In genomic region chr19:54473071-54473941, GRCh38 we compare ENCODE assay signal across 8 cellular contexts. TPM values are rescaled to one million over a fixed set of nuclear protein-coding genes. Genes with fewer than 3 reads are reported as not detected.
DNase-seq lines count a peak whose midpoint lies in the region; ATAC-seq, FAIRE-seq and TF ChIP-seq lines count a peak whose summit lies in the region.

Gene CDC42EP5 (minus strand): TSS chr19:54473296. CDS start chr19:54465547, 7,749 bp downstream.

- FAIRE-seq in endometrium (lab: Jason Lieb, UNC) = peak; percentile 80

- peak within 1 kb of the TSS; percentile 60 for H3K4me3 Mint-ChIP-seq in mesothelial cell of epicardium

- H3K27me3 ChIP-seq in uterus = peaks cover 0 to 4% of the 10 kb centered on the region in 2 donors

- H3K36me3 Mint-ChIP-seq in mesothelial cell of epicardium = peaks cover 8% of the 10 kb centered on the region

- no peaks in the 10 kb centered on the region for H3K36me3 ChIP-seq in uterus

- H3K27ac ChIP-seq in uterus = peak within 1 kb of the TSS; percentile 83 to 84

- no peak for TF ChIP-seq CTCF in mesothelial cell of epicardium (IDR thresholded peaks at IDR 0.05; ENCODE audit: unreplicated experiment)
- no peak for TF ChIP-seq CTCF in uterus (IDR thresholded peaks at IDR 0.05)

- H3K9me3 ChIP-seq in uterus = no peaks in the 10 kb centered on the region

- ATAC-seq in HG02763 (IDR thresholded peaks at IDR 0.05; ENCODE audit: unreplicated experiment) = no peak

- H3K27ac Mint-ChIP-seq in mesothelial cell of epicardium = peak within 1 kb of the TSS; percentile 93

- H3K9me3 Mint-ChIP-seq in mesothelial cell of epicardium = no peaks in the 10 kb centered on the region

- H3K4me1 Mint-ChIP-seq in mesothelial cell of epicardium = peaks cover 41% of the 10 kb centered on the region

- H3K27me3 Mint-ChIP-seq in mesothelial cell of epicardium (ENCODE audit: low read depth) = peaks cover 2% of the 10 kb centered on the region

- intact Hi-C loops in uterus (cut with DNase I; ENCODE audit: low total_unique reads) = no loop called here

- peak; percentile 94 for DNase-seq in AG08396 (ENCODE audit: low spot score)
- DNase-seq in NCI-H69 (lab: John Stamatoyannopoulos, UW) = peak; percentile 30
- peak; percentile 81 to 90 for DNase-seq in mesothelial cell of epicardium (ENCODE audit: low spot score in 2 of 2, unreplicated experiment in 2 of 2)
- peak; percentile 77 to 84 for DNase-seq in uterus
- DNase-seq in OCI-M2 (lab: John Stamatoyannopoulos, UW; ENCODE audit: unreplicated experiment) = no peak
- DNase-seq in NCI-H2107 treated with DMSO at 0.1 percent for 48 hours (lab: John Stamatoyannopoulos, UW; ENCODE audit: unreplicated experiment) = no peak

- H3K4me3 ChIP-seq in uterus = peak within 1 kb of the TSS; percentile 37 to 39

- TF ChIP-seq POLR2A in uterus (IDR thresholded peaks at IDR 0.05) = peak; percentile 35 to 57

- no peaks in the 10 kb centered on the region for H3K4me1 ChIP-seq in uterus

RNA-seq across cellular contexts. Expression of gene CDC42EP5, which starts in this region (rescaled TPM):
- total RNA-seq in mesothelial cell of epicardium (114 to 126 TPM (median 115 TPM) in 3 replicates), uterus (10 to 100 TPM in 2 of 4 donors, 1 to 10 TPM in 2; 1.8 to 39.8 (median 16.1) TPM)

Comparison
In these comparisons a context has a peak if more than half of its experiments do, and no peak if none do; other contexts are left out.
1. DNase-seq: peak in AG08396 (single experiment), NCI-H69 (single experiment), mesothelial cell of epicardium (2 of 2) and uterus (2 of 2); none in OCI-M2 (single experiment) and NCI-H2107 treated with DMSO at 0.1 percent for 48 hours (single experiment).